In genomic region chr5:39226100-39226451, GRCh38 we compare ENCODE assay signal across 27 cellular contexts. TPM values are rescaled to one million over a fixed set of nuclear protein-coding genes. Genes with fewer than 3 reads are reported as not detected.
A peak's percentile ranks its signal among the peaks of the same experiment; 100 is the strongest.
DNase-seq lines count a peak whose midpoint lies in the region; ATAC-seq and TF ChIP-seq lines count a peak whose summit lies in the region.
"Had no signal": no experiment of that assay in that cellular context is flagged by ENCODE, and none has a peak within 500 bp of the region (broad histone marks: within the 10 kb centered on the region; RNA-seq: fewer than 3 reads in every experiment).

No MANE protein-coding gene starts in this region.

- POLR2A ChIA-PET in CD8-positive, alpha-beta T cell (lab: Charles Lee): interaction anchor here (0.6 kb wide), 1 partner anchor 304 kb away, joined by 3 read pairs; no protein-coding TSS in a partner anchor

- no peaks in the 10 kb centered on the region for H3K27me3 Mint-ChIP-seq in CD14-positive monocyte (ENCODE audit: low read depth in 3 of 3)
- H3K27me3 Mint-ChIP-seq in CD8-positive, alpha-beta T cell (ENCODE audit: low read depth): no peaks in the 10 kb centered on the region
- H3K27me3 Mint-ChIP-seq in activated naive CD8-positive, alpha-beta T cell: no peaks in the 10 kb centered on the region

- peaks cover 69% of the 10 kb centered on the region for H3K4me1 Mint-ChIP-seq in CD14-positive monocyte
- peaks cover 19% of the 10 kb centered on the region for H3K4me1 Mint-ChIP-seq in CD8-positive, alpha-beta T cell (ENCODE audit: low read depth)
- peaks cover 24% of the 10 kb centered on the region for H3K4me1 Mint-ChIP-seq in activated naive CD8-positive, alpha-beta T cell (ENCODE audit: low read depth)
- H3K4me1 Mint-ChIP-seq: naive B cell had no signal

- DNase-seq in CD14-positive monocyte (ENCODE audit: low spot score) (no peak), NOMO-1 treated with DMSO at 0.1 percent for 48 hours (lab: John Stamatoyannopoulos, UW; ENCODE audit: unreplicated experiment) (no peak), KBM-7 (no peak), right atrium auricular region (ENCODE audit: low spot score) (no peak)
- DNase-seq in CD8-positive, alpha-beta T cell: no peak
- no peak for DNase-seq in central memory CD4-positive, alpha-beta T cell
- DNase-seq: activated CD8-positive, alpha-beta memory T cell treated with anti-CD3 and anti-CD28 coated beads, Interleukin-2, amount 50 U/mL, for 4 hours; DMS79 treated with DMSO at 0.1 percent for 48 hours; foreskin fibroblast; head of caudate nucleus; naive B cell; NCI-H1048; NCI-H1694; NCI-H446 treated with DMSO at 0.1 percent for 48 hours; NCI-H774; RPMI8226; SJCRH30; stimulated activated CD4-positive, alpha-beta T cell treated with anti-CD3 and anti-CD28 coated beads, Interleukin-15, amount 100 ng/mL, for 24 hours; stimulated activated CD4-positive, alpha-beta T cell treated with anti-CD3 and anti-CD28 coated beads, Interleukin-4, amount 100 ng/mL, for 4 hours had no signal

- no peak overlapping the region for H3K4me3 ChIP-seq in CD8-positive, alpha-beta T cell (ENCODE audit: low read depth, low read length)
- no peak overlapping the region for H3K4me3 ChIP-seq in right atrium auricular region
- H3K4me3 ChIP-seq: ascending aorta; BLaER1 treated with 17β-estradiol and CSF1 and Interleukin-3, amounts not matched to agents 10 nM and 100 nM; coronary artery; esophagus muscularis mucosa; SJCRH30 had no signal

- H3K27ac Mint-ChIP-seq in CD14-positive monocyte: peak overlapping the region in 5 of 7 donors; percentile 10 to 73 (median 51)
- peak overlapping the region; percentile 60 for H3K27ac Mint-ChIP-seq in CD8-positive, alpha-beta T cell
- H3K27ac Mint-ChIP-seq in activated naive CD8-positive, alpha-beta T cell: peak overlapping the region; percentile 62
- H3K27ac Mint-ChIP-seq: naive B cell, WTC11 had no signal

- TF ChIP-seq CTCF in CD14-positive monocyte (IDR thresholded peaks at IDR 0.05): no peak
- no peak for TF ChIP-seq CTCF in CD8-positive, alpha-beta T cell (IDR thresholded peaks at IDR 0.05)
- no peak for TF ChIP-seq CTCF in right atrium auricular region (IDR thresholded peaks at IDR 0.05)

- H3K9me3 Mint-ChIP-seq in CD14-positive monocyte: no peaks in the 10 kb centered on the region
- no peaks in the 10 kb centered on the region for H3K9me3 Mint-ChIP-seq in CD8-positive, alpha-beta T cell
- H3K9me3 Mint-ChIP-seq in activated naive CD8-positive, alpha-beta T cell (ENCODE audit: low read depth): no peaks in the 10 kb centered on the region
- H3K9me3 Mint-ChIP-seq: activated naive CD4-positive, alpha-beta T cell treated with anti-CD3 and anti-CD28 coated beads, Interleukin-2, amount 50 U/mL, for 72 hours; naive B cell; WTC11 had no signal

- no peaks in the 10 kb centered on the region for H3K36me3 ChIP-seq in CD8-positive, alpha-beta T cell (ENCODE audit: insufficient read depth, low read length)
- H3K36me3 ChIP-seq in right atrium auricular region: no peaks in the 10 kb centered on the region
- H3K36me3 ChIP-seq: ascending aorta; BLaER1 treated with 17β-estradiol and CSF1 and Interleukin-3, amounts not matched to agents 10 nM and 100 nM; esophagus muscularis mucosa; SJCRH30 had no signal

- no peaks in the 10 kb centered on the region for H3K27me3 ChIP-seq in CD8-positive, alpha-beta T cell (ENCODE audit: insufficient read depth, low read length)
- no peaks in the 10 kb centered on the region for H3K27me3 ChIP-seq in right atrium auricular region
- H3K27me3 ChIP-seq: ascending aorta; BLaER1 treated with 17β-estradiol and CSF1 and Interleukin-3, amounts not matched to agents 10 nM and 100 nM; esophagus muscularis mucosa; SJCRH30 had no signal

- H3K4me1 ChIP-seq in CD8-positive, alpha-beta T cell (ENCODE audit: insufficient read depth, low read length): peaks cover 14% of the 10 kb centered on the region
- H3K4me1 ChIP-seq in right atrium auricular region: no peaks in the 10 kb centered on the region
- H3K4me1 ChIP-seq: ascending aorta, esophagus muscularis mucosa, SJCRH30 had no signal

- CTCF ChIA-PET in CD8-positive, alpha-beta T cell (lab: Charles Lee): interaction anchor here (0.6 to 12.2 kb wide), 6 partner anchors 9 to 322 kb away, joined by 3 to 212 read pairs (median 4); no protein-coding TSS in a partner anchor

- no peak overlapping the region for H3K27ac ChIP-seq in CD8-positive, alpha-beta T cell (ENCODE audit: low read depth, low read length)
- no peak overlapping the region for H3K27ac ChIP-seq in right atrium auricular region
- H3K27ac ChIP-seq: ascending aorta; BLaER1 treated with 17β-estradiol and CSF1 and Interleukin-3, amounts not matched to agents 10 nM and 100 nM; coronary artery; esophagus muscularis mucosa; SJCRH30 had no signal

- peaks cover 3 to 5% of the 10 kb centered on the region in 2 donors for H3K36me3 Mint-ChIP-seq in CD14-positive monocyte
- H3K36me3 Mint-ChIP-seq in CD8-positive, alpha-beta T cell: no peaks in the 10 kb centered on the region
- H3K36me3 Mint-ChIP-seq in activated naive CD8-positive, alpha-beta T cell: peaks cover 4% of the 10 kb centered on the region
- H3K36me3 Mint-ChIP-seq: activated naive CD4-positive, alpha-beta T cell treated with anti-CD3 and anti-CD28 coated beads, Interleukin-2, amount 50 U/mL, for 72 hours; naive B cell; WTC11 had no signal

- ATAC-seq in CD8-positive, alpha-beta T cell: no peak
- peak; percentile 45 for ATAC-seq in esophagus mucosa
- ATAC-seq: activated naive CD4-positive, alpha-beta T cell treated with anti-CD3 and anti-CD28 coated beads, Interleukin-2, amount 50 U/mL, for 72 hours; WTC11 had no signal

- H3K9me3 ChIP-seq in CD8-positive, alpha-beta T cell (ENCODE audit: low read length): no peaks in the 10 kb centered on the region
- no peaks in the 10 kb centered on the region for H3K9me3 ChIP-seq in right atrium auricular region
- H3K9me3 ChIP-seq: ascending aorta; BLaER1 treated with 17β-estradiol and CSF1 and Interleukin-3, amounts not matched to agents 10 nM and 100 nM; esophagus muscularis mucosa; SJCRH30 had no signal

- intact Hi-C loops in CD14-positive monocyte (cut with micrococcal nuclease): no loop called here
- intact Hi-C loops in CD8-positive, alpha-beta T cell (cut with DNase I, micrococcal nuclease): no loop called here

- in situ Hi-C loops in KBM-7 (cut with MboI; ENCODE audit: low pct_unique_long_range_greater_than_20kb, low sequenced_read_pairs): no loop called here

- peak overlapping the region in 1 of 2 donors; percentile 44 for H3K4me3 Mint-ChIP-seq in CD14-positive monocyte
- peak overlapping the region; percentile 4 for H3K4me3 Mint-ChIP-seq in CD8-positive, alpha-beta T cell
- H3K4me3 Mint-ChIP-seq in activated naive CD8-positive, alpha-beta T cell: peak overlapping the region; percentile 66
- H3K4me3 Mint-ChIP-seq: naive B cell, WTC11 had no signal

RNA-seq across cellular contexts. Expression of gene FYB1, which starts 6.7 kb away (rescaled TPM):
- 100 to 1,000 TPM in 1 of 2 donors, 10 to 100 TPM in 1; 75.3 to 141 TPM for polyA plus RNA-seq in CD14-positive monocyte
- total RNA-seq in CD8-positive, alpha-beta T cell: 100 to 1,000 TPM; 250 to 257 TPM
- total RNA-seq in esophagus mucosa: 64.7 TPM
- 1 to 10 TPM; 1.8 to 8.4 TPM for total RNA-seq in right atrium auricular region
- total RNA-seq: SJCRH30 had no signal
